ENCODE assay signal across 1 cellular context in the genomic region with DNA sequence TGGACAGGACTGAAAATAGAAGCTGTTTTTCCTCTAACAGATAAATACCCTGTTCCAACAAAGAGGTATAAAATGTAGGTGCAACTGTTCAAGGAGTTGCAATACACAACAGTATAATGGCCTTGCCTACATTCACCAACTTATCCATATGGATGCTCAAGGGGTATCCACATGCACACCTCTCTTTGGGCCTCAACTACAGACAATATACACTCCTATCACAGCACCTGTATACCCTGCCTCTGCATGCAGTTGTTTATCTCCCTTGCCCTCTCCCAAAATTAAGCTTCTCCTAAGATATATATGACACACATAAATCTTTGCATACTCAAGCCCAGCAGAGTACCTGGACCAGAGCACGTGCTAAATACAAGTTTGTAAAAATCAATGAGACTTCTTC.
TF ChIP-seq lines count a peak whose summit lies in the region.

No MANE protein-coding gene starts in this region.

TF ChIP-seq in GM23338, 12 proteins besides CTCF, POLR2A, EP300 and RAD21:
- TF ChIP-seq EZH2phosphoT487 (IDR thresholded peaks at IDR 0.05; ENCODE audit: unreplicated experiment) (no peak), ZNF114 (CRISPR knock-in tag; IDR thresholded peaks at IDR 0.05) (no peak), ZNF331 (CRISPR knock-in tag; IDR thresholded peaks at IDR 0.05; ENCODE audit: low read depth) (no peak), STAT1 (IDR thresholded peaks at IDR 0.05; ENCODE audit: unreplicated experiment) (no peak), EZH2 (IDR thresholded peaks at IDR 0.05; ENCODE audit: low read depth, unreplicated experiment) (no peak), CREB1 (CRISPR knock-in tag; IDR thresholded peaks at IDR 0.05; ENCODE audit: low read depth) (no peak), NANOG (IDR thresholded peaks at IDR 0.05; ENCODE audit: borderline replicate concordance) (no peak), JUNB (IDR thresholded peaks at IDR 0.05; ENCODE audit: unreplicated experiment) (no peak), POLR2AphosphoS5 (IDR thresholded peaks at IDR 0.05; ENCODE audit: low read depth) (no peak)
- TF ChIP-seq, protein P1, sequence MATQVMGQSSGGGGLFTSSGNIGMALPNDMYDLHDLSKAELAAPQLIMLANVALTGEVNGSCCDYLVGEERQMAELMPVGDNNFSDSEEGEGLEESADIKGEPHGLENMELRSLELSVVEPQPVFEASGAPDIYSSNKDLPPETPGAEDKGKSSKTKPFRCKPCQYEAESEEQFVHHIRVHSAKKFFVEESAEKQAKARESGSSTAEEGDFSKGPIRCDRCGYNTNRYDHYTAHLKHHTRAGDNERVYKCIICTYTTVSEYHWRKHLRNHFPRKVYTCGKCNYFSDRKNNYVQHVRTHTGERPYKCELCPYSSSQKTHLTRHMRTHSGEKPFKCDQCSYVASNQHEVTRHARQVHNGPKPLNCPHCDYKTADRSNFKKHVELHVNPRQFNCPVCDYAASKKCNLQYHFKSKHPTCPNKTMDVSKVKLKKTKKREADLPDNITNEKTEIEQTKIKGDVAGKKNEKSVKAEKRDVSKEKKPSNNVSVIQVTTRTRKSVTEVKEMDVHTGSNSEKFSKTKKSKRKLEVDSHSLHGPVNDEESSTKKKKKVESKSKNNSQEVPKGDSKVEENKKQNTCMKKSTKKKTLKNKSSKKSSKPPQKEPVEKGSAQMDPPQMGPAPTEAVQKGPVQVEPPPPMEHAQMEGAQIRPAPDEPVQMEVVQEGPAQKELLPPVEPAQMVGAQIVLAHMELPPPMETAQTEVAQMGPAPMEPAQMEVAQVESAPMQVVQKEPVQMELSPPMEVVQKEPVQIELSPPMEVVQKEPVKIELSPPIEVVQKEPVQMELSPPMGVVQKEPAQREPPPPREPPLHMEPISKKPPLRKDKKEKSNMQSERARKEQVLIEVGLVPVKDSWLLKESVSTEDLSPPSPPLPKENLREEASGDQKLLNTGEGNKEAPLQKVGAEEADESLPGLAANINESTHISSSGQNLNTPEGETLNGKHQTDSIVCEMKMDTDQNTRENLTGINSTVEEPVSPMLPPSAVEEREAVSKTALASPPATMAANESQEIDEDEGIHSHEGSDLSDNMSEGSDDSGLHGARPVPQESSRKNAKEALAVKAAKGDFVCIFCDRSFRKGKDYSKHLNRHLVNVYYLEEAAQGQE (IDR thresholded peaks at IDR 0.05; ENCODE audit: unreplicated experiment): no peak
- TF ChIP-seq, protein P2, sequence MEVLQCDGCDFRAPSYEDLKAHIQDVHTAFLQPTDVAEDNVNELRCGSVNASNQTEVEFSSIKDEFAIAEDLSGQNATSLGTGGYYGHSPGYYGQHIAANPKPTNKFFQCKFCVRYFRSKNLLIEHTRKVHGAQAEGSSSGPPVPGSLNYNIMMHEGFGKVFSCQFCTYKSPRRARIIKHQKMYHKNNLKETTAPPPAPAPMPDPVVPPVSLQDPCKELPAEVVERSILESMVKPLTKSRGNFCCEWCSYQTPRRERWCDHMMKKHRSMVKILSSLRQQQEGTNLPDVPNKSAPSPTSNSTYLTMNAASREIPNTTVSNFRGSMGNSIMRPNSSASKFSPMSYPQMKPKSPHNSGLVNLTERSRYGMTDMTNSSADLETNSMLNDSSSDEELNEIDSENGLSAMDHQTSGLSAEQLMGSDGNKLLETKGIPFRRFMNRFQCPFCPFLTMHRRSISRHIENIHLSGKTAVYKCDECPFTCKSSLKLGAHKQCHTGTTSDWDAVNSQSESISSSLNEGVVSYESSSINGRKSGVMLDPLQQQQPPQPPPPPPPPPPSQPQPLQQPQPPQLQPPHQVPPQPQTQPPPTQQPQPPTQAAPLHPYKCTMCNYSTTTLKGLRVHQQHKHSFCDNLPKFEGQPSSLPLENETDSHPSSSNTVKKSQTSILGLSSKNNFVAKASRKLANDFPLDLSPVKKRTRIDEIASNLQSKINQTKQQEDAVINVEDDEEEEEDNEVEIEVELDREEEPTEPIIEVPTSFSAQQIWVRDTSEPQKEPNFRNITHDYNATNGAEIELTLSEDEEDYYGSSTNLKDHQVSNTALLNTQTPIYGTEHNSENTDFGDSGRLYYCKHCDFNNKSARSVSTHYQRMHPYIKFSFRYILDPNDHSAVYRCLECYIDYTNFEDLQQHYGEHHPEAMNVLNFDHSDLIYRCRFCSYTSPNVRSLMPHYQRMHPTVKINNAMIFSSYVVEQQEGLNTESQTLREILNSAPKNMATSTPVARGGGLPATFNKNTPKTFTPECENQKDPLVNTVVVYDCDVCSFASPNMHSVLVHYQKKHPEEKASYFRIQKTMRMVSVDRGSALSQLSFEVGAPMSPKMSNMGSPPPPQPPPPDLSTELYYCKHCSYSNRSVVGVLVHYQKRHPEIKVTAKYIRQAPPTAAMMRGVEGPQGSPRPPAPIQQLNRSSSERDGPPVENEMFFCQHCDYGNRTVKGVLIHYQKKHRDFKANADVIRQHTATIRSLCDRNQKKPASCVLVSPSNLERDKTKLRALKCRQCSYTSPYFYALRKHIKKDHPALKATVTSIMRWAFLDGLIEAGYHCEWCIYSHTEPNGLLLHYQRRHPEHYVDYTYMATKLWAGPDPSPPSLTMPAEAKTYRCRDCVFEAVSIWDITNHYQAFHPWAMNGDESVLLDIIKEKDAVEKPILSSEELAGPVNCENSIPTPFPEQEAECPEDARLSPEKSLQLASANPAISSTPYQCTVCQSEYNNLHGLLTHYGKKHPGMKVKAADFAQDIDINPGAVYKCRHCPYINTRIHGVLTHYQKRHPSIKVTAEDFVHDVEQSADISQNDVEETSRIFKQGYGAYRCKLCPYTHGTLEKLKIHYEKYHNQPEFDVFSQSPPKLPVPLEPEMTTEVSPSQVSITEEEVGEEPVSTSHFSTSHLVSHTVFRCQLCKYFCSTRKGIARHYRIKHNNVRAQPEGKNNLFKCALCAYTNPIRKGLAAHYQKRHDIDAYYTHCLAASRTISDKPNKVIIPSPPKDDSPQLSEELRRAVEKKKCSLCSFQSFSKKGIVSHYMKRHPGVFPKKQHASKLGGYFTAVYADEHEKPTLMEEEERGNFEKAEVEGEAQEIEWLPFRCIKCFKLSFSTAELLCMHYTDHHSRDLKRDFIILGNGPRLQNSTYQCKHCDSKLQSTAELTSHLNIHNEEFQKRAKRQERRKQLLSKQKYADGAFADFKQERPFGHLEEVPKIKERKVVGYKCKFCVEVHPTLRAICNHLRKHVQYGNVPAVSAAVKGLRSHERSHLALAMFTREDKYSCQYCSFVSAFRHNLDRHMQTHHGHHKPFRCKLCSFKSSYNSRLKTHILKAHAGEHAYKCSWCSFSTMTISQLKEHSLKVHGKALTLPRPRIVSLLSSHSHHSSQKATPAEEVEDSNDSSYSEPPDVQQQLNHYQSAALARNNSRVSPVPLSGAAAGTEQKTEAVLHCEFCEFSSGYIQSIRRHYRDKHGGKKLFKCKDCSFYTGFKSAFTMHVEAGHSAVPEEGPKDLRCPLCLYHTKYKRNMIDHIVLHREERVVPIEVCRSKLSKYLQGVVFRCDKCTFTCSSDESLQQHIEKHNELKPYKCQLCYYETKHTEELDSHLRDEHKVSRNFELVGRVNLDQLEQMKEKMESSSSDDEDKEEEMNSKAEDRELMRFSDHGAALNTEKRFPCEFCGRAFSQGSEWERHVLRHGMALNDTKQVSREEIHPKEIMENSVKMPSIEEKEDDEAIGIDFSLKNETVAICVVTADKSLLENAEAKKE (CRISPR knock-in tag; IDR thresholded peaks at IDR 0.05): no peak
- TF ChIP-seq, protein P3, sequence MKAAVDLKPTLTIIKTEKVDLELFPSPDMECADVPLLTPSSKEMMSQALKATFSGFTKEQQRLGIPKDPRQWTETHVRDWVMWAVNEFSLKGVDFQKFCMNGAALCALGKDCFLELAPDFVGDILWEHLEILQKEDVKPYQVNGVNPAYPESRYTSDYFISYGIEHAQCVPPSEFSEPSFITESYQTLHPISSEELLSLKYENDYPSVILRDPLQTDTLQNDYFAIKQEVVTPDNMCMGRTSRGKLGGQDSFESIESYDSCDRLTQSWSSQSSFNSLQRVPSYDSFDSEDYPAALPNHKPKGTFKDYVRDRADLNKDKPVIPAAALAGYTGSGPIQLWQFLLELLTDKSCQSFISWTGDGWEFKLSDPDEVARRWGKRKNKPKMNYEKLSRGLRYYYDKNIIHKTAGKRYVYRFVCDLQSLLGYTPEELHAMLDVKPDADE (IDR thresholded peaks at IDR 0.05): no peak
